Comparison of ENCODE assay signal across 8 cellular contexts in genomic region chr11:73142128-73142377, GRCh38. TPM values are rescaled to one million over a fixed set of nuclear protein-coding genes. Genes with fewer than 3 reads are reported as not detected.
DNase-seq lines count a peak whose midpoint lies in the region; ATAC-seq and TF ChIP-seq lines count a peak whose summit lies in the region.

FCHSD2 (minus strand) TSS chr11:73142318; CDS start chr11:73141877, 441 bp downstream.

- H3K4me3 Mint-ChIP-seq in activated T-cell treated with anti-CD3 and anti-CD28 coated beads, Interleukin-2, amount 50 U/mL, for 72 hours, result peak within 1 kb of the TSS; percentile 97 to 100

- in situ Hi-C loops in astrocyte of the spinal cord (cut with HindIII; ENCODE audit: low sequenced_read_pairs), result no loop called here

- POLR2A ChIA-PET in GM10248 (lab: Yijun Ruan, JAX), result interaction anchor here (0.7 to 1.1 kb wide), 5 partner anchors 10 to 395 kb away, joined by 3 to 7 read pairs (median 5); no protein-coding TSS in a partner anchor

- TF ChIP-seq CTCF in astrocyte of the spinal cord (IDR thresholded peaks at IDR 0.05; ENCODE audit: low read depth, low read length) (no peak), kidney epithelial cell (IDR thresholded peaks at IDR 0.05; ENCODE audit: insufficient read depth, low read length, poor library complexity, severe bottlenecking) (no peak), GM10248 (IDR thresholded peaks at IDR 0.05; ENCODE audit: control extremely low read depth, extremely low read depth, low read depth, missing control alignments) (no peak)

- peak within 1 kb of the TSS; percentile 91 for H3K27ac ChIP-seq in stomach smooth muscle (ENCODE audit: low read length)

- H3K27ac Mint-ChIP-seq in activated T-cell treated with anti-CD3 and anti-CD28 coated beads, Interleukin-2, amount 50 U/mL, for 72 hours, result peak within 1 kb of the TSS; percentile 96

- no peaks in the 10 kb centered on the region for H3K9me3 ChIP-seq in stomach smooth muscle (ENCODE audit: control insufficient read depth in 2 of 2, low read length in 2 of 2)

- peaks cover 46% of the 10 kb centered on the region for H3K4me1 ChIP-seq in stomach smooth muscle (ENCODE audit: control insufficient read depth, insufficient read depth, low read length)

- H3K27me3 Mint-ChIP-seq in activated T-cell treated with anti-CD3 and anti-CD28 coated beads, Interleukin-2, amount 50 U/mL, for 72 hours (ENCODE audit: low read depth), result no peaks in the 10 kb centered on the region

- no peak for DNase-seq in activated T-cell treated with anti-CD3 and anti-CD28 coated beads, Interleukin-2, amount 50 U/mL, for 72 hours
- DNase-seq in activated T-cell treated with anti-CD3 and anti-CD28 coated beads for 4 hours (no peak), astrocyte of the spinal cord (ENCODE audit: low read depth, low spot score) (no peak), kidney epithelial cell (ENCODE audit: low read depth) (no peak), AML-193 (lab: John Stamatoyannopoulos, UW) (no peak), GM10248 (ENCODE audit: extremely low spot score) (no peak)

- CTCF ChIA-PET in GM10248 (lab: Yijun Ruan, JAX), result interaction anchor here (0.8 to 5.9 kb wide), 21 partner anchors 8 to 417 kb away, joined by 3 to 59 read pairs (median 4); no protein-coding TSS in a partner anchor

- peak in 1 of 2 donors; percentile 32 for ATAC-seq in activated T-cell treated with anti-CD3 and anti-CD28 coated beads, Interleukin-2, amount 50 U/mL, for 72 hours (replicated peaks in 1 of 2)
- no peak for ATAC-seq in GM18870 (IDR thresholded peaks at IDR 0.05; ENCODE audit: unreplicated experiment)

- H3K4me1 Mint-ChIP-seq in activated T-cell treated with anti-CD3 and anti-CD28 coated beads, Interleukin-2, amount 50 U/mL, for 72 hours (ENCODE audit: low read depth), result peaks cover 42% of the 10 kb centered on the region

- no peaks in the 10 kb centered on the region for H3K27me3 ChIP-seq in kidney epithelial cell (ENCODE audit: control insufficient read depth, insufficient read depth, low read length)
- H3K27me3 ChIP-seq in stomach smooth muscle (ENCODE audit: control insufficient read depth in 1 of 2, insufficient read depth in 2 of 2, low read length in 2 of 2), result no peaks in the 10 kb centered on the region

- no peaks in the 10 kb centered on the region for H3K9me3 Mint-ChIP-seq in activated T-cell treated with anti-CD3 and anti-CD28 coated beads, Interleukin-2, amount 50 U/mL, for 72 hours

- H3K9ac ChIP-seq in stomach smooth muscle (ENCODE audit: low read length in 2 of 2), result peak within 1 kb of the TSS; percentile 81 to 93

- H3K4me3 ChIP-seq in astrocyte of the spinal cord (ENCODE audit: low read depth, low read length), result peak within 1 kb of the TSS; percentile 89
- peak within 1 kb of the TSS; percentile 88 for H3K4me3 ChIP-seq in kidney epithelial cell (ENCODE audit: low read depth, low read length)
- H3K4me3 ChIP-seq in stomach smooth muscle (ENCODE audit: low read length in 2 of 2), result peak within 1 kb of the TSS; percentile 86 to 88

- H3K36me3 Mint-ChIP-seq in activated T-cell treated with anti-CD3 and anti-CD28 coated beads, Interleukin-2, amount 50 U/mL, for 72 hours (ENCODE audit: insufficient read depth in 2 of 2), result peaks cover 9 to 14% of the 10 kb centered on the region in 2 donors

- H3K36me3 ChIP-seq in kidney epithelial cell (ENCODE audit: control insufficient read depth, insufficient read depth, low read length) (no peaks in the 10 kb centered on the region), stomach smooth muscle (ENCODE audit: control insufficient read depth in 2 of 2, insufficient read depth in 2 of 2, low read length in 2 of 2) (peaks cover 0 to 5% of the 10 kb centered on the region in 2 donors)

RNA-seq across cellular contexts. Expression of gene FCHSD2, which starts in this region (rescaled TPM):
- total RNA-seq in activated T-cell treated with anti-CD3 and anti-CD28 coated beads, Interleukin-2, amount 50 U/mL, for 72 hours, result 10 to 100 TPM; 38.3 to 47.1 TPM
- total RNA-seq in kidney epithelial cell, result 13.2 and 13.6 TPM in 2 replicates
